In the genomic region with DNA sequence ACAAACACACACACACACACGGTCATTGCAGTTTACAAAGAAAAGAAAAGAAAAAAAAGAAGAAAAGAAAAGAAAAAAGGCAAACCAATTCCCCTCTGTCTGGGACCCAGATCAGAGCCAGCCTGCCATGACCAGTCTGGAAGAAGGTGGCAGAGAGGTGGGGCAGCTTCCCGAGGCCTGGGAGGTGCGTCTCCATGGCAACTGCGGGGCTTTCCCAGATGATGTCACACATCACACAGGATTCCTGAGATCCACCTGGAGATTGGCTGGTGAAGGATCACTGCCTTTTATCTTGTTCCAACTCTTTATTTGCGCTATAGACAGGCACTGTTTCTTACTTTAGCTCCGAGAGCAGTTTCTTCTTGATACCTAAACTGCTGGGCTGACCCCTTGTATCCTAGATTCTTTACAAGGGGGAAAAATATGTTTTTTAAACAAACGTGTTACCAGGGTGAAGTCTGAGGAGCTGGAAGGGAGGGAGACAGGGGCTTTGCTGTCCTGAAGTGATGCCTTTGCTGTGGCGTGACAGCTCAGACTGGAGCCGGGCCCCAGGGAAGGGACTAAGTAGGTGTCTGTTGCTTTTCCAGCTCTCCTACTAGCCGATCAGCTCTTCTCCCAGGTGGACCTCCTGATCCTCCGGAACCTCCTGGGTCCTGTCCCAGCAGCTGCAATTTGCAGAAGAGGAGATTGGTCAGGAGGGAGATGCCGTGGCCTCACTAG, we compare ENCODE assay signal across 9 cellular contexts.
DNase-seq lines count a peak whose midpoint lies in the region; ATAC-seq and TF ChIP-seq lines count a peak whose summit lies in the region.
"Had no signal": no experiment of that assay in that cellular context is flagged by ENCODE, and none has a peak within 500 bp of the region (broad histone marks: within the 10 kb centered on the region; RNA-seq: fewer than 3 reads in every experiment).

No MANE protein-coding gene starts in this region.

- no peaks in the 10 kb centered on the region for H3K9me3 ChIP-seq in Caco-2

- no TSS peak for BruUV-seq in Caco-2 (replicated peaks; lab: Mats Ljungman, UMichigan)

- POLR2A ChIA-PET in Caco-2 (lab: Charles Lee): no interaction called here

- H3K9ac ChIP-seq in mesendoderm (ENCODE audit: low read length): no peak overlapping the region

- H3K9me3 Mint-ChIP-seq in Caco-2 (ENCODE audit: unreplicated experiment): peaks cover 11% of the 10 kb centered on the region

- H3K79me2 ChIP-seq in mesendoderm (ENCODE audit: control insufficient read depth, insufficient read depth, low read length): no peaks in the 10 kb centered on the region

- H2AK5ac ChIP-seq in mesendoderm (ENCODE audit: low read length): no peak overlapping the region

- peaks cover 17% of the 10 kb centered on the region for H3K36me3 Mint-ChIP-seq in Caco-2 (ENCODE audit: insufficient read depth, unreplicated experiment)
- H3K36me3 Mint-ChIP-seq: activated naive CD4-positive, alpha-beta T cell treated with anti-CD3 and anti-CD28 coated beads, Interleukin-2, amount 10 ng/mL, durations not matched to agents 7 days and 5 days had no signal

- no peaks in the 10 kb centered on the region for H3K27me3 ChIP-seq in Caco-2 (replicated peaks; ENCODE audit: control insufficient read depth, insufficient read depth, low read length)
- H3K27me3 ChIP-seq in mesendoderm (ENCODE audit: insufficient read depth, low read length, poor library complexity): no peaks in the 10 kb centered on the region
- no peaks in the 10 kb centered on the region for H3K27me3 ChIP-seq in dorsolateral prefrontal cortex

- H3K36me3 ChIP-seq in Caco-2 (ENCODE audit: control insufficient read depth, insufficient read depth, low read length) (no peaks in the 10 kb centered on the region), mesendoderm (ENCODE audit: control insufficient read depth, insufficient read depth, low read length) (no peaks in the 10 kb centered on the region)

- H2BK120ac ChIP-seq in mesendoderm (ENCODE audit: low read depth, low read length): no peak overlapping the region

- H3K18ac ChIP-seq in mesendoderm (ENCODE audit: low read length): no peak overlapping the region

- intact Hi-C loops in Caco-2 (cut with micrococcal nuclease; ENCODE audit: unreplicated experiment): loop anchor here (10.0 kb wide), 2 partner anchors 258 to 298 kb away; partner anchors contain the start of gene KLF6
- intact Hi-C loops in dorsolateral prefrontal cortex (cut with DNase I): no loop called here

- no peak overlapping the region for H4K5ac ChIP-seq in mesendoderm (ENCODE audit: low read length)

- H3K79me1 ChIP-seq in mesendoderm (ENCODE audit: low read length): no peaks in the 10 kb centered on the region

- CTCF ChIA-PET in Caco-2 (lab: Charles Lee): interaction anchor here (0.6 kb wide), 1 partner anchor 18 kb away, joined by 3 read pairs; no protein-coding TSS in a partner anchor

- no peaks in the 10 kb centered on the region for H3K27me3 Mint-ChIP-seq in Caco-2 (ENCODE audit: insufficient read depth, unreplicated experiment)
- H3K27me3 Mint-ChIP-seq: activated naive CD4-positive, alpha-beta T cell treated with anti-CD3 and anti-CD28 coated beads, Interleukin-2, amount 10 ng/mL, durations not matched to agents 7 days and 5 days had no signal

- H4K8ac ChIP-seq in mesendoderm (ENCODE audit: low read depth, low read length): no peak overlapping the region

- H3K27ac Mint-ChIP-seq in Caco-2 (ENCODE audit: unreplicated experiment): peak overlapping the region; percentile 92
- H3K27ac Mint-ChIP-seq: activated naive CD4-positive, alpha-beta T cell treated with anti-CD3 and anti-CD28 coated beads, Interleukin-2, amount 10 ng/mL, durations not matched to agents 7 days and 5 days had no signal

- no peak overlapping the region for H3K4ac ChIP-seq in mesendoderm (ENCODE audit: low read depth, low read length)

- H3K4me3 ChIP-seq in Caco-2 (ENCODE audit: low read depth, low read length) (no peak overlapping the region), choroid plexus epithelial cell (ENCODE audit: low read depth, low read length) (no peak overlapping the region), mesendoderm (ENCODE audit: low read length) (no peak overlapping the region), dorsolateral prefrontal cortex (no peak overlapping the region)

- H3K23ac ChIP-seq in mesendoderm (ENCODE audit: low read length): no peak overlapping the region

- peak in 1 of 2 experiments; percentile 8 for TF ChIP-seq CTCF in Caco-2 (IDR thresholded peaks at IDR 0.05; ENCODE audit: insufficient read depth in 1 of 2, low read depth in 1 of 2, low read length in 1 of 2, severe bottlenecking in 1 of 2, unreplicated experiment in 1 of 2)
- TF ChIP-seq CTCF in choroid plexus epithelial cell (conservative IDR thresholded peaks at IDR 0.05; ENCODE audit: low read depth, low read length): no peak
- TF ChIP-seq CTCF in dorsolateral prefrontal cortex (IDR thresholded peaks at IDR 0.05 in 54 of 56, conservative IDR thresholded peaks at IDR 0.05 in 2 of 56; ENCODE audit: low read depth in 1 of 56, partially characterized antibody in 56 of 56): no peak

- ATAC-seq in GM21528 (IDR thresholded peaks at IDR 0.05; ENCODE audit: low FRiP score, unreplicated experiment): no peak

- H3K4me1 Mint-ChIP-seq in Caco-2 (ENCODE audit: low read depth, unreplicated experiment): peaks cover 37% of the 10 kb centered on the region

- peaks cover 35% of the 10 kb centered on the region for H3K4me1 ChIP-seq in Caco-2
- no peaks in the 10 kb centered on the region for H3K4me1 ChIP-seq in mesendoderm (ENCODE audit: control insufficient read depth, low read depth, low read length)

- H3K27ac ChIP-seq in mesendoderm (ENCODE audit: low read depth, low read length) (no peak overlapping the region), dorsolateral prefrontal cortex (no peak overlapping the region)

- WGBS in mesendoderm (ENCODE audit: extremely low coverage, insufficient coverage, low lambda C conversion rate): no CpG with 5 or more reads among the region's 12 CpGs

- H3K4me3 Mint-ChIP-seq in Caco-2 (ENCODE audit: unreplicated experiment): peak overlapping the region; percentile 29
- H3K4me3 Mint-ChIP-seq: activated naive CD4-positive, alpha-beta T cell treated with anti-CD3 and anti-CD28 coated beads, Interleukin-2, amount 10 ng/mL, durations not matched to agents 7 days and 5 days had no signal

- no peak overlapping the region for H3K56ac ChIP-seq in mesendoderm (ENCODE audit: low read length)

- no peak overlapping the region for H2BK15ac ChIP-seq in mesendoderm (replicated peaks; ENCODE audit: low read depth)

- H3K4me2 ChIP-seq in mesendoderm (ENCODE audit: low read length): no peak overlapping the region

- H2BK5ac ChIP-seq in mesendoderm (ENCODE audit: low read length): no peak overlapping the region

- peak; percentile 88 to 94 for DNase-seq in Caco-2
- peak; percentile 65 for DNase-seq in NCI-H2196 treated with DMSO at 0.1 percent for 48 hours (lab: John Stamatoyannopoulos, UW; ENCODE audit: unreplicated experiment)
- DNase-seq in choroid plexus epithelial cell (ENCODE audit: low read depth): peak; percentile 43
- peak; percentile 97 for DNase-seq in mesendoderm
- no peak for DNase-seq in globus pallidus (ENCODE audit: low spot score)
- DNase-seq in KG1 (lab: John Stamatoyannopoulos, UW): no peak
- DNase-seq in dorsolateral prefrontal cortex: no peak
- DNase-seq: activated naive CD4-positive, alpha-beta T cell treated with anti-CD3 and anti-CD28 coated beads, Interleukin-2, amount 10 ng/mL, durations not matched to agents 7 days and 5 days had no signal

Comparison
In these comparisons a context has a peak if more than half of its experiments do, and no peak if none do; other contexts are left out.
1. DNase-seq: peak in Caco-2 (2 of 2), NCI-H2196 treated with DMSO at 0.1 percent for 48 hours (single experiment), choroid plexus epithelial cell (single experiment) and mesendoderm (single experiment); none in globus pallidus (single experiment), KG1 (single experiment) and dorsolateral prefrontal cortex (0 of 10).